ENCODE assay signal across 17 cellular contexts in genomic region chr6:3392059-3392458, GRCh38.
"Had no signal": no experiment of that assay in that cellular context is flagged by ENCODE, and none has a peak within 500 bp of the region (broad histone marks: within the 10 kb centered on the region; RNA-seq: fewer than 3 reads in every experiment).

No MANE protein-coding gene starts in this region.

- H3K4me3 Mint-ChIP-seq: memory B cell, naive B cell had no signal

- H3K27ac ChIP-seq: adrenal gland, cardiac muscle cell, foreskin keratinocyte, left ventricle myocardium inferior, ovary, psoas muscle, thoracic aorta had no signal

- H3K27me3 ChIP-seq: adrenal gland, cardiac muscle cell, foreskin keratinocyte, ovary, stomach had no signal

- H3K36me3 ChIP-seq: adrenal gland, cardiac muscle cell, left ventricle myocardium inferior, ovary, stomach, thoracic aorta had no signal

- H3K4me1 ChIP-seq: adrenal gland, psoas muscle had no signal

- H3K4me3 ChIP-seq: adrenal gland, cardiac muscle cell, left ventricle myocardium inferior, ovary, psoas muscle, stomach, thoracic aorta had no signal

- H3K9me3 Mint-ChIP-seq: activated naive CD4-positive, alpha-beta T cell treated with anti-CD3 and anti-CD28 coated beads, Interleukin-2, amount 50 U/mL, for 72 hours; memory B cell; naive B cell had no signal

- H3K36me3 Mint-ChIP-seq: activated naive CD4-positive, alpha-beta T cell treated with anti-CD3 and anti-CD28 coated beads, Interleukin-2, amount 50 U/mL, for 72 hours; memory B cell; naive B cell had no signal

- DNase-seq: activated CD4-positive, alpha-beta T cell treated with anti-CD3 and anti-CD28 coated beads, Interleukin-2, amount 50 U/mL, for 4 hours; activated gamma-delta T cell; foreskin keratinocyte; left ventricle myocardium inferior; naive B cell; ovary; psoas muscle; right cardiac atrium; small intestine; stimulated activated CD4-positive, alpha-beta T cell treated with anti-CD3 and anti-CD28 coated beads, Interleukin-4, amount 100 ng/mL, for 1 hour; stomach; T1000 had no signal

- H3K27ac Mint-ChIP-seq: activated naive CD4-positive, alpha-beta T cell treated with anti-CD3 and anti-CD28 coated beads, Interleukin-2, amount 50 U/mL, for 72 hours; memory B cell; naive B cell had no signal

- H3K9me3 ChIP-seq: adrenal gland, left ventricle myocardium inferior, ovary, psoas muscle, stomach, thoracic aorta had no signal
